In the genomic region with DNA sequence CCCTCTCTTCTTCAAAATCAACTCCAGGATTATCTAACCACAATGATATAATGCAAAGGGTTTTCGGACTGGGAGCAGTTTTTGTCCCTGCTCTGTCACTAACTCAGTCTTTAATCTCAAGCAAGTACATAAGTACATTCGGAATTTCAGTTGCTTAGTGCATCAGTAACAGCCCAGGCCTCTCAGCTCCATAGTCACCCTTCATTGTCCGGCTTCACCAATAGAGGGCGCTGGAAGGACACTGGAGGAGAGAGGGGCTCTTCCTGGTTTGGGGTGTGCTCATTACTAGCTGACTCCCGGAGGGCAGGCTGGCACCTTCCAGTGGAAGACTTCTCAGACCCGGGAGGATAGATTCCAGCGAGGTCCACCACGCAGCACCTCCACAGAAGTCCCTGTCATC, we compare ENCODE assay signal across 1 cellular context.
A peak's percentile ranks its signal among the peaks of the same experiment; 100 is the strongest.
TF ChIP-seq lines count a peak whose summit lies in the region.

No MANE protein-coding gene starts in this region.

TF ChIP-seq in GM23338, 12 proteins besides CTCF, POLR2A, EP300 and RAD21 (continued from another document):
- peak; percentile 93 for TF ChIP-seq ZNF462 (CRISPR knock-in tag; IDR thresholded peaks at IDR 0.05)
TF ChIP-seq in GM23338: peak in this region for 1.
